In the genomic region with DNA sequence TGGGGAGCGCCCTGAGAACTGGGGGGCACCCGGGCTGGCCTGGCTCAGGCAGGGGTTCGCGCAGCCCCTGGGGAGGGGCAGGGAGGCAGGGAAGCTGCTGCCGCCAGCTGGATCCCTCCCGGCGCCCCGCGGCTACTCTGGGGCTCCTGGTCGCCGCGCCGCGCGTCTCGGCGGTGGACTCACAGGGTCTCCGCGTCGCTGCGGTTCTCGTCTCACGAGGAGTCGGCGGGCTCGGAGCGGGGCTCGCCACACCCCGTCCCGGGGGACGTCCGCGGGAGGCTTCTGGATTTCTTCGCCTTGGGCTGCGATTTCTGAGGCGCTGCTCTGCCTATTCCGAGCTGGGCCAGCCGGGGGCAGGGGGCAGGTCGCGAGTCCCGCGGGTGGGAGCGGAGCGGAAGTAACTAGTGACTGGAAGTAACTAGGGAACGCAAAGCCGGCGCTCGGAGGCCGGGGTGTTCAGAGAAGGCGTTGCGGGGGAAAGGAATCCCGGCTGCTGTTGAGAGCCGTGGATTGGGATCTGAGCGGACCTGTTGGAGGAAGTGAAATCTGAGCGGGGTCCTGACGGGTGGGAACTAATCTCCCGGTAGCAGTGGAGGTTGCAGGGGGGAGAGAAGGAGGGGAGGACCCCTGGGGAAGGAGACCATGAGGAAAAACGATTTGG, we compare ENCODE assay signal across 1 cellular context.
TF ChIP-seq lines count a peak whose summit lies in the region.

No MANE protein-coding gene starts in this region.

TF ChIP-seq in HepG2, 621 proteins besides CTCF, POLR2A, EP300 and RAD21 (continued from another document):
- TF ChIP-seq, protein P1, sequence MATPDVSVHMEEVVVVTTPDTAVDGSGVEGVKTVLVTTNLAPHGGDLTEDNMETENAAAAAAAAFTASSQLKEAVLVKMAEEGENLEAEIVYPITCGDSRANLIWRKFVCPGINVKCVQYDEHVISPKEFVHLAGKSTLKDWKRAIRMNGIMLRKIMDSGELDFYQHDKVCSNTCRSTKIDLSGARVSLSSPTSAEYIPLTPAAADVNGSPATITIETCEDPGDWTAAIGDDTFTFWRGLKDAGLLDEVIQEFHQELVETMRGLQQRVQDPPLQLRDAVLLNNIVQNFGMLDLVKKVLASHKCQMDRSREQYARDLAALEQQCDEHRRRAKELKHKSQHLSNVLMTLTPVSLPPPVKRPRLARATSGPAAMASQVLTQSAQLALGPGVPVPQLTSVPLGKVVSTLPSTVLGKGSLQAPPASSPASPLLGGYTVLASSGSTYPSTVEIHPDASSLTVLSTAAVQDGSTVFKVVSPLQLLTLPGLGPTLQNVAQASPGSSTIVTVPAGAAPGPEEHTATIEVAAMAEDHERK (CRISPR knock-in tag; IDR thresholded peaks at IDR 0.05; ENCODE audit: low read depth): no peak
- TF ChIP-seq FOXA1 (IDR thresholded peaks at IDR 0.05) (no peak), FOXA1 (CRISPR knock-in tag; IDR thresholded peaks at IDR 0.05) (no peak), BCL6 (CRISPR knock-in tag; IDR thresholded peaks at IDR 0.05) (peak; percentile 43; the same call in 1 of the 2 replicates), DNMT1 (CRISPR knock-in tag; IDR thresholded peaks at IDR 0.05) (no peak), NAIF1 (CRISPR knock-in tag; IDR thresholded peaks at IDR 0.05; ENCODE audit: borderline replicate concordance) (no peak), EEA1 (CRISPR knock-in tag; IDR thresholded peaks at IDR 0.05; ENCODE audit: borderline replicate concordance) (peak; percentile 42; the same call in 1 of the 2 replicates), HMG20B (CRISPR knock-in tag; conservative IDR thresholded peaks at IDR 0.05) (no peak), GTF3A (CRISPR knock-in tag; conservative IDR thresholded peaks at IDR 0.05) (no peak), MEIS2 (CRISPR knock-in tag; IDR thresholded peaks at IDR 0.05) (no peak; the same call in 1 of the 2 replicates), ZNF430 (CRISPR knock-in tag; IDR thresholded peaks at IDR 0.05) (no peak; the same call in 1 of the 2 replicates), NFYC (CRISPR knock-in tag; IDR thresholded peaks at IDR 0.05) (no peak), ARHGAP35 (CRISPR knock-in tag; IDR thresholded peaks at IDR 0.05; ENCODE audit: borderline replicate concordance) (no peak)
- TF ChIP-seq, protein P2, sequence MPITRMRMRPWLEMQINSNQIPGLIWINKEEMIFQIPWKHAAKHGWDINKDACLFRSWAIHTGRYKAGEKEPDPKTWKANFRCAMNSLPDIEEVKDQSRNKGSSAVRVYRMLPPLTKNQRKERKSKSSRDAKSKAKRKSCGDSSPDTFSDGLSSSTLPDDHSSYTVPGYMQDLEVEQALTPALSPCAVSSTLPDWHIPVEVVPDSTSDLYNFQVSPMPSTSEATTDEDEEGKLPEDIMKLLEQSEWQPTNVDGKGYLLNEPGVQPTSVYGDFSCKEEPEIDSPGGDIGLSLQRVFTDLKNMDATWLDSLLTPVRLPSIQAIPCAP (CRISPR knock-in tag; IDR thresholded peaks at IDR 0.05; ENCODE audit: low read depth): no peak
